In the genomic region with DNA sequence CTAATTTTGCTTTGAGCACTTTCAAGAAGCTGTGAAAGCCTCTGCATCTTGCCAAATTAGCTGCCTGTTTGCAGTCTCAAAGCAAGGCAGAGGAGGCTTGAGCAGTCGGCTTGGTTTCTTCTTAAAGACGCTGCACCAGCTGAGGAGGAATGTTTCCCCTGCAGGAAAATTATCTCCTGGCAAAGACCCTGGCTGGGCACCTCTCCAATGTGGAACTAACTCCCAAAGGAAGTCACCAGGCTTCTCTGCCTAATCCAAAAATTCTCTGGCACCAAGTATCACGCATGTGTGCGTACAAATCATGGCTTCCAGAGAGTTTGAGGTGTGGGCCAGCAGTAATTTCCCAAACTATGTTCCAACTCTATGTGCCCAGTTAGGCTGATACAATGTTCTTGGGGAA, we compare ENCODE assay signal across 2 cellular contexts.
TF ChIP-seq lines count a peak whose summit lies in the region.

No MANE protein-coding gene starts in this region.

TF ChIP-seq in IMR-90, 13 proteins besides CTCF, POLR2A, EP300 and RAD21 (continued from another document):
- TF ChIP-seq FOS (IDR thresholded peaks at IDR 0.05; ENCODE audit: low read depth, low read length): no peak
- TF ChIP-seq CEBPB (IDR thresholded peaks at IDR 0.05; ENCODE audit: low read depth, low read length): no peak
- TF ChIP-seq, protein P1, sequence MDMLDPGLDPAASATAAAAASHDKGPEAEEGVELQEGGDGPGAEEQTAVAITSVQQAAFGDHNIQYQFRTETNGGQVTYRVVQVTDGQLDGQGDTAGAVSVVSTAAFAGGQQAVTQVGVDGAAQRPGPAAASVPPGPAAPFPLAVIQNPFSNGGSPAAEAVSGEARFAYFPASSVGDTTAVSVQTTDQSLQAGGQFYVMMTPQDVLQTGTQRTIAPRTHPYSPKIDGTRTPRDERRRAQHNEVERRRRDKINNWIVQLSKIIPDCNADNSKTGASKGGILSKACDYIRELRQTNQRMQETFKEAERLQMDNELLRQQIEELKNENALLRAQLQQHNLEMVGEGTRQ (IDR thresholded peaks at IDR 0.05; ENCODE audit: low read depth, low read length): no peak
- no peak for TF ChIP-seq CHD1 (IDR thresholded peaks at IDR 0.05; ENCODE audit: low read depth, low read length)

TF ChIP-seq in endothelial cell of umbilical vein, 7 proteins besides CTCF, POLR2A, EP300 and RAD21:
- TF ChIP-seq, protein P2, sequence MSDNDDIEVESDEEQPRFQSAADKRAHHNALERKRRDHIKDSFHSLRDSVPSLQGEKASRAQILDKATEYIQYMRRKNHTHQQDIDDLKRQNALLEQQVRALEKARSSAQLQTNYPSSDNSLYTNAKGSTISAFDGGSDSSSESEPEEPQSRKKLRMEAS (IDR thresholded peaks at IDR 0.05; ENCODE audit: insufficient read depth, insufficient read length): no peak
- TF ChIP-seq JUN (IDR thresholded peaks at IDR 0.05; ENCODE audit: borderline replicate concordance, insufficient read depth, insufficient read length, low read depth): no peak
- no peak for TF ChIP-seq EZH2 (IDR thresholded peaks at IDR 0.05; ENCODE audit: borderline replicate concordance, low read depth, low read length, severe bottlenecking)
